In genomic region chr1:209375681-209376360, GRCh38 we compare ENCODE assay signal across 2 cellular contexts.
A peak's percentile ranks its signal among the peaks of the same experiment; 100 is the strongest.
TF ChIP-seq lines count a peak whose summit lies in the region.

No MANE protein-coding gene starts in this region.

TF ChIP-seq in GM23338, 12 proteins besides CTCF, POLR2A, EP300 and RAD21:
- TF ChIP-seq REST (IDR thresholded peaks at IDR 0.05; ENCODE audit: unreplicated experiment): no peak
- no peak for TF ChIP-seq EZH2 (IDR thresholded peaks at IDR 0.05; ENCODE audit: low read depth, unreplicated experiment)
- no peak for TF ChIP-seq EZH2phosphoT487 (IDR thresholded peaks at IDR 0.05; ENCODE audit: unreplicated experiment)
- no peak for TF ChIP-seq ZNF331 (CRISPR knock-in tag; IDR thresholded peaks at IDR 0.05; ENCODE audit: low read depth)
- TF ChIP-seq JUNB (IDR thresholded peaks at IDR 0.05; ENCODE audit: unreplicated experiment): no peak
- peak; percentile 54; the same call in 1 of the 2 replicates for TF ChIP-seq ETS1 (IDR thresholded peaks at IDR 0.05)
- no peak for TF ChIP-seq STAT1 (IDR thresholded peaks at IDR 0.05; ENCODE audit: unreplicated experiment)
- no peak for TF ChIP-seq CREB1 (CRISPR knock-in tag; IDR thresholded peaks at IDR 0.05; ENCODE audit: low read depth)
- TF ChIP-seq ZNF114 (CRISPR knock-in tag; IDR thresholded peaks at IDR 0.05): no peak
- 0 out of 2 replicates have a peak, but pooled peaks have one; percentile 31 for TF ChIP-seq NANOG (IDR thresholded peaks at IDR 0.05; ENCODE audit: borderline replicate concordance)
- no peak for TF ChIP-seq POLR2AphosphoS5 (IDR thresholded peaks at IDR 0.05; ENCODE audit: low read depth)
- peak; percentile 43; the same call in 1 of the 2 replicates for TF ChIP-seq ZNF462 (CRISPR knock-in tag; IDR thresholded peaks at IDR 0.05)
TF ChIP-seq in GM23338: peak in this region for 3.

TF ChIP-seq in SK-N-SH, 30 proteins besides CTCF, POLR2A, EP300 and RAD21 (continued from another document):
- TF ChIP-seq RCOR1 (IDR thresholded peaks at IDR 0.05; ENCODE audit: low read length) (no peak), FOSL2 (IDR thresholded peaks at IDR 0.05; ENCODE audit: borderline replicate concordance, low read depth) (peak; percentile 32; the same call in 1 of the 2 replicates), JUND (IDR thresholded peaks at IDR 0.05) (peak; percentile 32; the same call in 1 of the 2 replicates), TEAD4 (IDR thresholded peaks at IDR 0.05; ENCODE audit: borderline replicate concordance, insufficient read depth) (peak; percentile 38; the same call in 1 of the 2 replicates)
TF ChIP-seq in SK-N-SH: peak in this region for 5.
